In the genomic region with DNA sequence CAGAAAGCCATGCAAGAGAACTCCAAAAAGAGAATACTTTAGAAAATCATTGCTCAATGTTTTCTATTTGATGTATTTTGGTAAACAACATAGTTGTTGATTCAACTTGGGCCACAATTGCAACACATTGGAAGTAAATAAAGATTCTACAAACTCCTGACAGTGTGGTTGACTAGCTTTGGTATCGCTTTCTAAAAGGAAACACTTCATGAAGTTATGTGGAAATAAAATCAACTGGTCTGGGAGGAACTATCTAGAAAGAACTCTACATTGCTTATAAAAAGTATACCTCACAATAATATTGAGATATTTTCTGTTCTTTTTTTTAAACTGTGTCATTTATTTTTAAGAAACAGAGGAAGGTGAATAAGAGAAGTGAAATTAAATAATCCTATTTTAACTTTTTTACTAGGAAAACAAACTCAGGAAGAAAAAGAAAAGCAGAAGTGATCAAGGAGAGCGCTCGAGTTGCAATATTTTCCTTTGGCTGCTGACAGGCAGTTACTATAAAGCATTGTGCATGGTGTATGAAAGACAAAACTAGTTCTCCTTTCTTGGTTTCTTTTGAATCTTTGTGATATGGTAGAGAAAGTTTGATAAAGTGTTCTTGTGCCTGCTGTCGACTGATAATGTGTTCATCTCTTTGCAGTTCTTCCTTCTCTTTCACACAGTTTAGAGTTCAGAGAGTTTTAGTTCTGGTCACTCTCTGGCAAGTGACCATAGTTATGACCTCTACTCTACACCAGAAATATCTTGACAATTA, we compare ENCODE assay signal across 10 cellular contexts. TPM values are rescaled to one million over a fixed set of nuclear protein-coding genes. Genes with fewer than 3 reads are reported as not detected.
DNase-seq lines count a peak whose midpoint lies in the region; ATAC-seq and TF ChIP-seq lines count a peak whose summit lies in the region.
"Had no signal": no experiment of that assay in that cellular context is flagged by ENCODE, and none has a peak within 500 bp of the region (broad histone marks: within the 10 kb centered on the region; RNA-seq: fewer than 3 reads in every experiment).

No MANE protein-coding gene starts in this region.

- H2AFZ ChIP-seq in osteoblast (ENCODE audit: low read length) = no peak overlapping the region

- H3K27ac ChIP-seq in osteoblast (ENCODE audit: low read depth, low read length) = no peak overlapping the region

- ATAC-seq in GM18867 (IDR thresholded peaks at IDR 0.05; ENCODE audit: unreplicated experiment) = peak; percentile 55
- ATAC-seq in HG02763 (IDR thresholded peaks at IDR 0.05; ENCODE audit: unreplicated experiment) = peak; percentile 42
- ATAC-seq in HG02970 (IDR thresholded peaks at IDR 0.05; ENCODE audit: low FRiP score, unreplicated experiment) = no peak

- no peak overlapping the region for H3K4me2 ChIP-seq in osteoblast (ENCODE audit: insufficient read depth, low read length)

- no peaks in the 10 kb centered on the region for H3K27me3 ChIP-seq in osteoblast (ENCODE audit: insufficient read depth, low read length)

- no peaks in the 10 kb centered on the region for H3K9me3 ChIP-seq in osteoblast (ENCODE audit: low read depth, low read length)

- no peak for TF ChIP-seq CTCF in osteoblast (IDR thresholded peaks at IDR 0.05; ENCODE audit: extremely low read depth, low read depth, low read length)

- no peaks in the 10 kb centered on the region for H3K36me3 ChIP-seq in osteoblast (ENCODE audit: insufficient read depth, low read length)

- H4K20me1 ChIP-seq in osteoblast (ENCODE audit: insufficient read depth, low read length) = no peaks in the 10 kb centered on the region

- H3K79me2 ChIP-seq in osteoblast (ENCODE audit: insufficient read depth, low read length) = no peaks in the 10 kb centered on the region

- no peak overlapping the region for H3K4me3 ChIP-seq in osteoblast (ENCODE audit: insufficient read depth, low read length)

- DNase-seq in RPMI8226 (peak; percentile 38), medulla oblongata (ENCODE audit: extremely low spot score) (peak; percentile 74), mesenteric fat pad (ENCODE audit: low spot score) (no peak), osteoblast (ENCODE audit: insufficient read length, low spot score, missing footprints) (no peak), DMS53 (lab: John Stamatoyannopoulos, UW) (no peak)
- DNase-seq: NCI-H524 treated with DMSO at 0.1 percent for 48 hours had no signal

- H3K4me1 ChIP-seq in osteoblast (ENCODE audit: insufficient read depth, low read length) = peaks cover 32% of the 10 kb centered on the region

RNA-seq across cellular contexts. Expression of gene DHRS9, which starts 3.0 kb away (rescaled TPM):
- total RNA-seq in mesenteric fat pad (2.8 TPM), osteoblast (not detected in 2 replicates)
- total RNA-seq: kidney epithelial cell had no signal

RNA-seq across cellular contexts. Expression of gene ABCB11, which starts 41.2 kb away (rescaled TPM):
- total RNA-seq in mesenteric fat pad (0.06 TPM), osteoblast (under 0.01 TPM in 1 of 2 replicates, not detected in the other)
- total RNA-seq: kidney epithelial cell had no signal

Comparison
In these comparisons a context has a peak if more than half of its experiments do, and no peak if none do; other contexts are left out.
1. DNase-seq: peak in RPMI8226 (single experiment) and medulla oblongata (single experiment); none in mesenteric fat pad (single experiment), osteoblast (single experiment) and DMS53 (single experiment).